8 cellular contexts compared by ENCODE assay signal in genomic region chr7:7595451-7595850, GRCh38. TPM values are rescaled to one million over a fixed set of nuclear protein-coding genes. Genes with fewer than 3 reads are reported as not detected.
DNase-seq lines count a peak whose midpoint lies in the region; ATAC-seq and TF ChIP-seq lines count a peak whose summit lies in the region.

No MANE protein-coding gene starts in this region.

- no peak overlapping the region for H3K4me2 ChIP-seq in mammary epithelial cell (ENCODE audit: insufficient read depth, low read depth, low read length)

- intact Hi-C loops in mammary epithelial cell (cut with micrococcal nuclease), result loop anchor here (1.0 to 2.0 kb wide), 3 partner anchors 167 to 621 kb away; no protein-coding TSS in a partner anchor

- H3K27ac ChIP-seq in mammary epithelial cell (ENCODE audit: insufficient read depth, low read depth, low read length) (no peak overlapping the region), tibial nerve (no peak overlapping the region), gastroesophageal sphincter (no peak overlapping the region)

- H3K27ac Mint-ChIP-seq in nephron, result peak overlapping the region in 2 of 3 experiments; percentile 50 to 58

- no TSS peak for BruUV-seq in mammary epithelial cell (replicated peaks; lab: Mats Ljungman, UMichigan)

- no peak overlapping the region for H3K9ac ChIP-seq in mammary epithelial cell (ENCODE audit: insufficient read depth, low read length)

- H3K4me3 ChIP-seq in mammary epithelial cell (replicated peaks in 1 of 3; ENCODE audit: insufficient read depth in 1 of 3, low read depth in 2 of 3, low read length in 3 of 3) (no peak overlapping the region), tibial nerve (no peak overlapping the region), gastroesophageal sphincter (no peak overlapping the region)

- ATAC-seq in GM19328 (IDR thresholded peaks at IDR 0.05; ENCODE audit: unreplicated experiment), result no peak
- ATAC-seq in gastroesophageal sphincter, result no peak

- no peak for TF ChIP-seq POLR2A in tibial nerve (IDR thresholded peaks at IDR 0.05)
- TF ChIP-seq POLR2A in gastroesophageal sphincter (IDR thresholded peaks at IDR 0.05), result no peak

- no peaks in the 10 kb centered on the region for H3K4me1 Mint-ChIP-seq in nephron

- dilution Hi-C loops in mammary epithelial cell (cut with HindIII; ENCODE audit: low sequenced_read_pairs), result no loop called here

- H3K4me1 ChIP-seq in mammary epithelial cell (ENCODE audit: insufficient read depth, low read length) (no peaks in the 10 kb centered on the region), tibial nerve (no peaks in the 10 kb centered on the region), gastroesophageal sphincter (no peaks in the 10 kb centered on the region)

- H3K36me3 Mint-ChIP-seq in nephron (ENCODE audit: low read depth), result peaks cover 60% of the 10 kb centered on the region

- no peaks in the 10 kb centered on the region for H3K79me2 ChIP-seq in mammary epithelial cell (ENCODE audit: insufficient read depth, low read length)

- no peaks in the 10 kb centered on the region for H4K20me1 ChIP-seq in mammary epithelial cell (ENCODE audit: insufficient read depth, low read length)

- DNase-seq in DMS153 (lab: John Stamatoyannopoulos, UW), result peak; percentile 17
- DNase-seq in NCI-H1092 treated with DMSO at 0.1 percent for 48 hours (lab: John Stamatoyannopoulos, UW), result peak; percentile 55
- DNase-seq in mammary epithelial cell, result peak; percentile 11
- no peak for DNase-seq in NCI-H774 (lab: John Stamatoyannopoulos, UW)
- DNase-seq in tibial nerve (ENCODE audit: low spot score in 2 of 2), result no peak

- H2AFZ ChIP-seq in mammary epithelial cell (ENCODE audit: low read depth, low read length), result no peak overlapping the region

- peaks cover 10% of the 10 kb centered on the region for H3K9me3 Mint-ChIP-seq in nephron

- H3K4me3 Mint-ChIP-seq in nephron, result no peak overlapping the region

- 100% methylated on average over 1 of the region's 1 CpG for WGBS in mammary epithelial cell (ENCODE audit: low coverage, missing lambda C conversion rate)
- WGBS in tibial nerve, 2 donors, result 84 to 85% methylated on average over 1 of the region's 1 CpG
- 45 to 80% methylated on average over 1 of the region's 1 CpG for WGBS in gastroesophageal sphincter (ENCODE audit: low coverage in 1 of 2), 2 donors

- in situ Hi-C loops in mammary epithelial cell (cut with MboI; ENCODE audit: low sequenced_read_pairs in 2 of 2), result loop anchor here (10.0 to 25.0 kb wide), 2 partner anchors 167 to 609 kb away; no protein-coding TSS in a partner anchor

- TF ChIP-seq CTCF in mammary epithelial cell (conservative IDR thresholded peaks at IDR 0.05 in 1 of 2, IDR thresholded peaks at IDR 0.05 in 1 of 2; ENCODE audit: extremely low read depth in 1 of 2, insufficient read depth in 1 of 2, low read depth in 1 of 2, low read length in 2 of 2) (peak; percentile 10 to 35), nephron (IDR thresholded peaks at IDR 0.05; ENCODE audit: unreplicated experiment in 3 of 3) (peak; percentile 20 to 54 (median 34)), tibial nerve (IDR thresholded peaks at IDR 0.05) (peak in 2 of 5 experiments; percentile 26 to 42), gastroesophageal sphincter (IDR thresholded peaks at IDR 0.05) (peak in 1 of 4 experiments; percentile 5)

- TF ChIP-seq EP300 in tibial nerve (IDR thresholded peaks at IDR 0.05), result no peak
- TF ChIP-seq EP300 in gastroesophageal sphincter (IDR thresholded peaks at IDR 0.05), result no peak

- H3K27me3 Mint-ChIP-seq in nephron (ENCODE audit: low read depth), result no peaks in the 10 kb centered on the region

- H3K36me3 ChIP-seq in mammary epithelial cell (ENCODE audit: insufficient read depth, low read length) (peaks cover 16% of the 10 kb centered on the region), tibial nerve (peaks cover 0 to 50% (median 0%) of the 10 kb centered on the region in 3 donors), gastroesophageal sphincter (peaks cover 0 to 63% of the 10 kb centered on the region in 2 donors)

- no peaks in the 10 kb centered on the region for H3K27me3 ChIP-seq in mammary epithelial cell (ENCODE audit: insufficient read depth, low read length)
- H3K27me3 ChIP-seq in tibial nerve, result no peaks in the 10 kb centered on the region
- H3K27me3 ChIP-seq in gastroesophageal sphincter, result no peaks in the 10 kb centered on the region

- H3K9me3 ChIP-seq in mammary epithelial cell (replicated peaks; ENCODE audit: insufficient read depth, low read length), result no peaks in the 10 kb centered on the region
- no peaks in the 10 kb centered on the region for H3K9me3 ChIP-seq in tibial nerve
- H3K9me3 ChIP-seq in gastroesophageal sphincter, result no peaks in the 10 kb centered on the region

- CTCF ChIA-PET in mammary epithelial cell (lab: Charles Lee; ENCODE audit: low non-redundant PET), result interaction anchor here (1.0 kb wide), 1 partner anchor 45 kb away, joined by 5 read pairs; the partner anchor contains the start of gene UMAD1

RNA-seq across cellular contexts. Expression of gene MIOS, which starts 28.8 kb away (rescaled TPM):
- total RNA-seq in mammary epithelial cell (10 to 100 TPM; 27.5 to 36.8 TPM), tibial nerve (10 to 100 TPM; 35.9 to 80.4 (median 61.9) TPM), gastroesophageal sphincter (10 to 100 TPM; 24.2 to 40.3 (median 31.5) TPM)
- polyA plus RNA-seq in mammary epithelial cell, result 12.4 TPM
- 8.6 TPM for polyA minus RNA-seq in mammary epithelial cell

RNA-seq across cellular contexts. Expression of gene UMAD1, which starts 45.1 kb away (rescaled TPM):
- total RNA-seq in mammary epithelial cell, result 10 to 100 TPM; 12.0 to 12.7 TPM
- polyA plus RNA-seq in mammary epithelial cell, result 11.5 TPM
- 3.1 TPM for polyA minus RNA-seq in mammary epithelial cell
- 10 to 100 TPM in 2 of 4 donors, 1 to 10 TPM in 2; 6.0 to 14.9 (median 10.2) TPM for total RNA-seq in tibial nerve
- total RNA-seq in gastroesophageal sphincter, result 10 to 100 TPM in 3 of 4 donors, 1 to 10 TPM in 1; 7.4 to 24.4 (median 15.9) TPM

RNA-seq across cellular contexts. Expression of gene COL28A1, which starts 59.8 kb away (rescaled TPM):
- total RNA-seq in mammary epithelial cell, result under 1 TPM; 0.16 to 0.17 TPM
- polyA plus RNA-seq in mammary epithelial cell, result not detected
- polyA minus RNA-seq in mammary epithelial cell, result not detected
- total RNA-seq in tibial nerve, result 100 to 1,000 TPM in 3 of 4 donors, 10 to 100 TPM in 1; 60.0 to 142 (median 122) TPM
- 10 to 100 TPM; 12.5 to 21.3 (median 18.7) TPM for total RNA-seq in gastroesophageal sphincter

Comparison
In these comparisons a context has a peak if more than half of its experiments do, and no peak if none do; other contexts are left out.
1. DNase-seq: peak in DMS153 (single experiment), NCI-H1092 treated with DMSO at 0.1 percent for 48 hours (single experiment) and mammary epithelial cell (single experiment); none in NCI-H774 (single experiment) and tibial nerve (0 of 2).
2. RNA of gene COL28A1, which starts 59.8 kb away (total RNA-seq): 60.0 to 142 TPM in tibial nerve and 12.5 to 21.3 TPM in gastroesophageal sphincter; 0.16 to 0.17 TPM in mammary epithelial cell; every median in the first group is over 10 times any median in the second.